Comparison of ENCODE assay signal across 1 cellular context in genomic region chr5:149422429-149423286, GRCh38.
TF ChIP-seq lines count a peak whose summit lies in the region.

No MANE protein-coding gene starts in this region.

TF ChIP-seq in HepG2, 621 proteins besides CTCF, POLR2A, EP300 and RAD21 (continued from another document and continues in another):
- TF ChIP-seq ZNF276 (CRISPR knock-in tag; IDR thresholded peaks at IDR 0.05; ENCODE audit: low read depth) = no peak
- no peak for TF ChIP-seq ZNF282 (IDR thresholded peaks at IDR 0.05; ENCODE audit: partially characterized antibody)
- no peak for TF ChIP-seq NR0B2 (CRISPR knock-in tag; IDR thresholded peaks at IDR 0.05)
- TF ChIP-seq ATRX (CRISPR knock-in tag; IDR thresholded peaks at IDR 0.05; ENCODE audit: borderline replicate concordance) = no peak
- TF ChIP-seq NCOA5 (CRISPR knock-in tag; IDR thresholded peaks at IDR 0.05) = no peak
- TF ChIP-seq HOXA3 (CRISPR knock-in tag; IDR thresholded peaks at IDR 0.05) = peak; percentile 46
- no peak for TF ChIP-seq RBAK (CRISPR knock-in tag; IDR thresholded peaks at IDR 0.05)
- no peak for TF ChIP-seq ZNF335 (CRISPR knock-in tag; IDR thresholded peaks at IDR 0.05)
- TF ChIP-seq ARNT (IDR thresholded peaks at IDR 0.05) = no peak
- TF ChIP-seq NKX3-1 (CRISPR knock-in tag; IDR thresholded peaks at IDR 0.05) = no peak; the same call in 1 of the 2 replicates
- no peak for TF ChIP-seq NONO (IDR thresholded peaks at IDR 0.05)
- no peak for TF ChIP-seq NONO (CRISPR knock-in tag; conservative IDR thresholded peaks at IDR 0.05)
- no peak for TF ChIP-seq ZNF207 (IDR thresholded peaks at IDR 0.05; ENCODE audit: borderline replicate concordance)
- no peak for TF ChIP-seq ELF4 (CRISPR knock-in tag; IDR thresholded peaks at IDR 0.05; ENCODE audit: borderline replicate concordance)
- TF ChIP-seq THAP9 (CRISPR knock-in tag; IDR thresholded peaks at IDR 0.05; ENCODE audit: borderline replicate concordance) = peak; percentile 53; the same call in 1 of the 2 replicates
- TF ChIP-seq ZNF558 (CRISPR knock-in tag; IDR thresholded peaks at IDR 0.05; ENCODE audit: borderline replicate concordance) = no peak
- peak; percentile 16; the same call in 1 of the 2 replicates for TF ChIP-seq BCL6 (CRISPR knock-in tag; IDR thresholded peaks at IDR 0.05)
- TF ChIP-seq ZNF230 (CRISPR knock-in tag; IDR thresholded peaks at IDR 0.05) = no peak
- no peak for TF ChIP-seq MXD4 (CRISPR knock-in tag; IDR thresholded peaks at IDR 0.05)
- TF ChIP-seq MIER3 (CRISPR knock-in tag; IDR thresholded peaks at IDR 0.05; ENCODE audit: borderline replicate concordance) = no peak
- TF ChIP-seq TRIM24 (CRISPR knock-in tag; IDR thresholded peaks at IDR 0.05) = no peak
- no peak for TF ChIP-seq SETDB1 (CRISPR knock-in tag; IDR thresholded peaks at IDR 0.05; ENCODE audit: borderline replicate concordance)
- no peak for TF ChIP-seq TGIF2 (CRISPR knock-in tag; IDR thresholded peaks at IDR 0.05)
- no peak for TF ChIP-seq CERS6 (CRISPR knock-in tag; IDR thresholded peaks at IDR 0.05)
- TF ChIP-seq NCOA2 (CRISPR knock-in tag; IDR thresholded peaks at IDR 0.05) = no peak
- TF ChIP-seq PRDM4 (CRISPR knock-in tag; IDR thresholded peaks at IDR 0.05; ENCODE audit: borderline replicate concordance) = no peak
- TF ChIP-seq ZKSCAN1 (IDR thresholded peaks at IDR 0.05; ENCODE audit: low read length) = no peak
- TF ChIP-seq HINFP (CRISPR knock-in tag; IDR thresholded peaks at IDR 0.05; ENCODE audit: low read depth) = no peak
- no peak for TF ChIP-seq ZNF576 (CRISPR knock-in tag; IDR thresholded peaks at IDR 0.05)
- TF ChIP-seq ZEB1 (IDR thresholded peaks at IDR 0.05; ENCODE audit: insufficient replicate concordance, low read depth) = no peak
- no peak for TF ChIP-seq ZNF432 (CRISPR knock-in tag; IDR thresholded peaks at IDR 0.05; ENCODE audit: borderline replicate concordance)
- 0 out of 2 replicates have a peak, but pooled peaks have one; percentile 47 for TF ChIP-seq ZNF746 (CRISPR knock-in tag; IDR thresholded peaks at IDR 0.05)
- TF ChIP-seq ZZZ3 (CRISPR knock-in tag; IDR thresholded peaks at IDR 0.05; ENCODE audit: borderline replicate concordance) = no peak
- TF ChIP-seq ATAD3A (CRISPR knock-in tag; IDR thresholded peaks at IDR 0.05) = no peak
- no peak for TF ChIP-seq NFIB (CRISPR knock-in tag; IDR thresholded peaks at IDR 0.05; ENCODE audit: borderline replicate concordance)
- TF ChIP-seq ZNF549 (CRISPR knock-in tag; IDR thresholded peaks at IDR 0.05) = no peak
- TF ChIP-seq ZNF138 (CRISPR knock-in tag; IDR thresholded peaks at IDR 0.05; ENCODE audit: low read depth) = no peak
- 0 out of 2 replicates have a peak, but pooled peaks have one; percentile 26 for TF ChIP-seq IRF1 (CRISPR knock-in tag; IDR thresholded peaks at IDR 0.05; ENCODE audit: low read depth)
- no peak; the same call in 1 of the 2 replicates for TF ChIP-seq ZMYM3 (CRISPR knock-in tag; IDR thresholded peaks at IDR 0.05)
- no peak for TF ChIP-seq PHF20 (CRISPR knock-in tag; IDR thresholded peaks at IDR 0.05)
- no peak for TF ChIP-seq HIC2 (CRISPR knock-in tag; IDR thresholded peaks at IDR 0.05; ENCODE audit: low read depth)
- TF ChIP-seq NFE2L2 (IDR thresholded peaks at IDR 0.05; ENCODE audit: low read length) = no peak
- TF ChIP-seq TOE1 (CRISPR knock-in tag; IDR thresholded peaks at IDR 0.05) = no peak
- TF ChIP-seq HNRNPL (IDR thresholded peaks at IDR 0.05; ENCODE audit: low read depth, low read length) = no peak
- TF ChIP-seq KLF13 (CRISPR knock-in tag; IDR thresholded peaks at IDR 0.05) = no peak
- no peak for TF ChIP-seq E2F2 (CRISPR knock-in tag; IDR thresholded peaks at IDR 0.05; ENCODE audit: borderline replicate concordance)
- no peak for TF ChIP-seq ZNF570 (CRISPR knock-in tag; IDR thresholded peaks at IDR 0.05; ENCODE audit: borderline replicate concordance)
- peak; percentile 70 for TF ChIP-seq TBX2 (CRISPR knock-in tag; IDR thresholded peaks at IDR 0.05; ENCODE audit: borderline replicate concordance)
- no peak for TF ChIP-seq ZNF12 (CRISPR knock-in tag; IDR thresholded peaks at IDR 0.05)
- TF ChIP-seq HNRNPUL1 (IDR thresholded peaks at IDR 0.05; ENCODE audit: low read depth, low read length) = no peak
- TF ChIP-seq YY1 (IDR thresholded peaks at IDR 0.05; ENCODE audit: insufficient read depth, insufficient replicate concordance, low read depth, low read length) = no peak
